In genomic region chr14:61288228-61288627, GRCh38 we compare ENCODE assay signal across 26 cellular contexts.
"Had no signal": no experiment of that assay in that cellular context is flagged by ENCODE, and none has a peak within 500 bp of the region (broad histone marks: within the 10 kb centered on the region; RNA-seq: fewer than 3 reads in every experiment).

No MANE protein-coding gene starts in this region.

- H3K27ac ChIP-seq: coronary artery, esophagus squamous epithelium, heart right ventricle, neutrophil, parathyroid adenoma, psoas muscle, skin epidermis, spleen, testis, tibial artery had no signal

- DNase-seq: effector memory CD4-positive, alpha-beta T cell; esophagus squamous epithelium; foreskin melanocyte; glutamatergic neuron; heart right ventricle; hippocampal formation; islet precursor cell; kidney glomerular epithelial cell; left colon; left ventricle myocardium superior; naive B cell; psoas muscle; right cardiac atrium; spleen; stimulated activated CD4-positive, alpha-beta T cell treated with anti-CD3 and anti-CD28 coated beads, Interleukin-4, amount 100 ng/mL, for 4 hours; stimulated activated naive CD8-positive, alpha-beta T cell treated with anti-CD3 and anti-CD28 coated beads, Interleukin-15, Interleukin-2, amounts not matched to agents 100 U/mL and 50 U/mL, for 24 hours; substantia nigra; testis; tibial artery had no signal

- H3K4me3 ChIP-seq: coronary artery, esophagus squamous epithelium, heart right ventricle, lung, psoas muscle, skin epidermis, spleen, testis, tibial artery had no signal

- H3K36me3 ChIP-seq: esophagus squamous epithelium, heart right ventricle, neutrophil, spleen, tibial artery had no signal

- H3K27me3 ChIP-seq: esophagus squamous epithelium, spleen, testis, tibial artery had no signal

- H2AFZ ChIP-seq: parathyroid adenoma had no signal

- ATAC-seq: left colon; left ventricle myocardium superior; natural killer cell treated with Interleukin-12 subunit alpha and Interleukin-12 subunit beta and Interleukin-15 and Interleukin-18, amount 100 ng/mL, for 72 hours; psoas muscle; stimulated activated memory B cell treated with anti-CD40 and anti-IgM and Interleukin-4, amounts not matched to agents 10 μg/mL and 1 μg/mL and 100 μg/mL, for 72 hours; stimulated activated naive CD8-positive, alpha-beta T cell treated with anti-CD3 and anti-CD28 coated beads, Interleukin-15, Interleukin-2, amounts not matched to agents 100 U/mL and 50 U/mL, for 24 hours had no signal

- H3K9me3 ChIP-seq: esophagus squamous epithelium, heart right ventricle, neutrophil, psoas muscle, spleen, testis, tibial artery had no signal
